ENCODE assay signal across 1 cellular context in the genomic region with DNA sequence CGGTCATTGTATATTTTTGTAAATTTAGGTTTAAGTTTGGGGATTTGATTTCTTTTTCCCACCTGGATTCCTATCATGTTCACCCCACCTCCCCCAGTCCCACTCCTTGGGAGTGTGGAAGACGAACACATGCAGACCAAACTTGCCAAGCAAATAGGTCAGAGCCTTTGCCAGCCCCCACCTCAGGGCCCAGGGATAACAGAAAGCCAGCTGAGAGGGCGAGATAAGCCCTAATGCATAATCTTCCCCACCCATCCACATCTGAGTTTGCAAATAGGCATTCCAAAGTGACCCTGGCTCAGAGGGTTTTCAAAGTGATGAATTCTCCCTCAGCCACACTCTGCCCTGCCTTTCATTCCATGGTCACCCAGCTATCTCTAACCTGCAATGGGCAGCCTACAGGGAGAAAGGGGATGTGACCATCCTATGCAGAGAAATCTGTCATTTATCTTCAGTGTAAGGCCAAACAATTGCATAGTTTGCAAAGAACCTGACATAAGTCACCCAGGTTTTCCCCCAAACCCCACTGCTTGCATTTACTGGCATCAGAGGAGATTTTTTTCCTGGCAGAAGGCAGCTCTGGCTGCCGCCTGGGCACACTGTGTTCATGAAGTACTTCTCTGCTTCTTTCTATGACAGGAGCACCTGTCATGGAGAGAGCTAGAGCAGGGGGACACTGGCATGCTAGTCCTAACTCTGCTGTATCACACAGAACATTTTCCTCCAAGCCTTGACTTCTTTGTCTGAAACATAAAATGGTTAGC.
A peak's percentile ranks its signal among the peaks of the same experiment; 100 is the strongest.
TF ChIP-seq lines count a peak whose summit lies in the region.

No MANE protein-coding gene starts in this region.

TF ChIP-seq in K562, 482 proteins besides CTCF, POLR2A, EP300 and RAD21 (continued from another document and continues in another):
- TF ChIP-seq, protein P1, sequence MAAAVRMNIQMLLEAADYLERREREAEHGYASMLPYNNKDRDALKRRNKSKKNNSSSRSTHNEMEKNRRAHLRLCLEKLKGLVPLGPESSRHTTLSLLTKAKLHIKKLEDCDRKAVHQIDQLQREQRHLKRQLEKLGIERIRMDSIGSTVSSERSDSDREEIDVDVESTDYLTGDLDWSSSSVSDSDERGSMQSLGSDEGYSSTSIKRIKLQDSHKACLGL (CRISPR knock-in tag; IDR thresholded peaks at IDR 0.05; ENCODE audit: borderline replicate concordance, poor library complexity, severe bottlenecking) = no peak
- TF ChIP-seq JUNB (CRISPR knock-in tag; conservative IDR thresholded peaks at IDR 0.05) = no peak
- peak in 1 of 2 experiments; percentile 90; a peak in 3 of 4 replicates for TF ChIP-seq HDAC1 (IDR thresholded peaks at IDR 0.05)
- TF ChIP-seq SAP30 (IDR thresholded peaks at IDR 0.05; ENCODE audit: borderline replicate concordance, insufficient read depth, low read depth, low read length, poor library complexity, severe bottlenecking) = peak; percentile 39
- TF ChIP-seq RB1 (IDR thresholded peaks at IDR 0.05; ENCODE audit: low read depth) = peak; percentile 46; the same call in 1 of the 2 replicates
- no peak for TF ChIP-seq ZFPM2 (CRISPR knock-in tag; IDR thresholded peaks at IDR 0.05)
- TF ChIP-seq, protein P2, sequence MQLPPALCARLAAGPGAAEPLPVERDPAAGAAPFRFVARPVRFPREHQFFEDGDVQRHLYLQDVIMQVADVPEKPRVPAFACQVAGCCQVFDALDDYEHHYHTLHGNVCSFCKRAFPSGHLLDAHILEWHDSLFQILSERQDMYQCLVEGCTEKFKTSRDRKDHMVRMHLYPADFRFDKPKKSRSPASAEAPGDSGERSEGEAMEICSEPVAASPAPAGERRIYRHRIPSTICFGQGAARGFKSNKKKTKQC (CRISPR knock-in tag; IDR thresholded peaks at IDR 0.05) = peak; percentile 53; the same call in 1 of the 2 replicates
- peak; percentile 76; the same call in 1 of the 2 replicates for TF ChIP-seq PHF21A (IDR thresholded peaks at IDR 0.05; ENCODE audit: borderline replicate concordance, low read depth)
- peak; percentile 88 for TF ChIP-seq ZEB2 (IDR thresholded peaks at IDR 0.05)
- TF ChIP-seq NFE2 (IDR thresholded peaks at IDR 0.05; ENCODE audit: low read depth) = peak; percentile 61
- no peak for TF ChIP-seq USF2 (CRISPR knock-in tag; IDR thresholded peaks at IDR 0.05)
- TF ChIP-seq, protein P3, sequence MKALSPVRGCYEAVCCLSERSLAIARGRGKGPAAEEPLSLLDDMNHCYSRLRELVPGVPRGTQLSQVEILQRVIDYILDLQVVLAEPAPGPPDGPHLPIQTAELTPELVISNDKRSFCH (CRISPR knock-in tag; IDR thresholded peaks at IDR 0.05) = no peak
- TF ChIP-seq, protein P3 (tag; IDR thresholded peaks at IDR 0.05) = peak; percentile 77; the same call in 1 of the 2 replicates
- peak; percentile 80 for TF ChIP-seq CREM (IDR thresholded peaks at IDR 0.05; ENCODE audit: low read depth)
- peak; percentile 65; the same call in 1 of the 2 replicates for TF ChIP-seq ZNF24 (IDR thresholded peaks at IDR 0.05)
- TF ChIP-seq ZNF695 (CRISPR knock-in tag; IDR thresholded peaks at IDR 0.05) = no peak
- TF ChIP-seq ATF2 (CRISPR knock-in tag; IDR thresholded peaks at IDR 0.05) = no peak
- TF ChIP-seq HLTF (IDR thresholded peaks at IDR 0.05) = peak; percentile 75; the same call in 1 of the 2 replicates
- no peak; the same call in 1 of the 2 replicates for TF ChIP-seq MAFF (IDR thresholded peaks at IDR 0.05; ENCODE audit: low read length)
- no peak for TF ChIP-seq SREBF2 (CRISPR knock-in tag; IDR thresholded peaks at IDR 0.05)
- no peak; the same call in 1 of the 2 replicates for TF ChIP-seq FOSL1 (tag; conservative IDR thresholded peaks at IDR 0.05)
- no peak for TF ChIP-seq MCM7 (IDR thresholded peaks at IDR 0.05)
- no peak for TF ChIP-seq HSF4 (CRISPR knock-in tag; IDR thresholded peaks at IDR 0.05; ENCODE audit: borderline replicate concordance)
- no peak for TF ChIP-seq ZNF124 (CRISPR knock-in tag; IDR thresholded peaks at IDR 0.05)
- no peak for TF ChIP-seq PHF8 (IDR thresholded peaks at IDR 0.05; ENCODE audit: borderline replicate concordance, low read length)
- 0 out of 2 replicates have a peak, but pooled peaks have one; percentile 48 for TF ChIP-seq TRIM28 (IDR thresholded peaks at IDR 0.05)
- peak; percentile 88 to 97 for TF ChIP-seq TEAD1 (CRISPR knock-in tag; IDR thresholded peaks at IDR 0.05)
- no peak for TF ChIP-seq ZNF586 (CRISPR knock-in tag; conservative IDR thresholded peaks at IDR 0.05)
- peak; percentile 40 for TF ChIP-seq TBP (optimal IDR thresholded peaks at IDR 0.05; ENCODE audit: low read depth, low read length)
- TF ChIP-seq ZNF77 (CRISPR knock-in tag; IDR thresholded peaks at IDR 0.05) = no peak
- TF ChIP-seq CHD2 (IDR thresholded peaks at IDR 0.05; ENCODE audit: low read depth, low read length) = no peak
- no peak for TF ChIP-seq SNIP1 (IDR thresholded peaks at IDR 0.05; ENCODE audit: low read depth)
- no peak for TF ChIP-seq IFI16 (CRISPR knock-in tag; IDR thresholded peaks at IDR 0.05)
- TF ChIP-seq U2AF1 (optimal IDR thresholded peaks at IDR 0.05; ENCODE audit: low read depth, low read length) = no peak
- no peak for TF ChIP-seq STAT5B (CRISPR knock-in tag; IDR thresholded peaks at IDR 0.05)
- no peak for TF ChIP-seq CBX2 (IDR thresholded peaks at IDR 0.05; ENCODE audit: insufficient read depth, low read length, poor library complexity, severe bottlenecking)
- peak; percentile 75 for TF ChIP-seq MTA1 (IDR thresholded peaks at IDR 0.05; ENCODE audit: borderline replicate concordance)
- TF ChIP-seq, protein P4, sequence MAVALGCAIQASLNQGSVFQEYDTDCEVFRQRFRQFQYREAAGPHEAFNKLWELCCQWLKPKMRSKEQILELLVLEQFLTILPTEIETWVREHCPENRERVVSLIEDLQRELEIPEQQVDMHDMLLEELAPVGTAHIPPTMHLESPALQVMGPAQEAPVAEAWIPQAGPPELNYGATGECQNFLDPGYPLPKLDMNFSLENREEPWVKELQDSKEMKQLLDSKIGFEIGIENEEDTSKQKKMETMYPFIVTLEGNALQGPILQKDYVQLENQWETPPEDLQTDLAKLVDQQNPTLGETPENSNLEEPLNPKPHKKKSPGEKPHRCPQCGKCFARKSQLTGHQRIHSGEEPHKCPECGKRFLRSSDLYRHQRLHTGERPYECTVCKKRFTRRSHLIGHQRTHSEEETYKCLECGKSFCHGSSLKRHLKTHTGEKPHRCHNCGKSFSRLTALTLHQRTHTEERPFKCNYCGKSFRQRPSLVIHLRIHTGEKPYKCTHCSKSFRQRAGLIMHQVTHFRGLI (CRISPR knock-in tag; IDR thresholded peaks at IDR 0.05) = no peak
- TF ChIP-seq C11orf30 (IDR thresholded peaks at IDR 0.05; ENCODE audit: low read depth) = no peak
- peak in 1 of 2 experiments; percentile 58; a peak in 3 of 4 replicates for TF ChIP-seq MNT (conservative IDR thresholded peaks at IDR 0.05)
- peak; percentile 79; the same call in 1 of the 2 replicates for TF ChIP-seq ESRRA (IDR thresholded peaks at IDR 0.05; ENCODE audit: borderline replicate concordance, low read depth)
- no peak for TF ChIP-seq BRF1 (IDR thresholded peaks at IDR 0.05; ENCODE audit: borderline replicate concordance, extremely low read depth, insufficient read length)
- TF ChIP-seq ZBTB33 (CRISPR knock-in tag; IDR thresholded peaks at IDR 0.05) = no peak
- no peak for TF ChIP-seq SAFB2 (IDR thresholded peaks at IDR 0.05; ENCODE audit: borderline replicate concordance, low read depth, low read length, severe bottlenecking)
- TF ChIP-seq, protein P5, sequence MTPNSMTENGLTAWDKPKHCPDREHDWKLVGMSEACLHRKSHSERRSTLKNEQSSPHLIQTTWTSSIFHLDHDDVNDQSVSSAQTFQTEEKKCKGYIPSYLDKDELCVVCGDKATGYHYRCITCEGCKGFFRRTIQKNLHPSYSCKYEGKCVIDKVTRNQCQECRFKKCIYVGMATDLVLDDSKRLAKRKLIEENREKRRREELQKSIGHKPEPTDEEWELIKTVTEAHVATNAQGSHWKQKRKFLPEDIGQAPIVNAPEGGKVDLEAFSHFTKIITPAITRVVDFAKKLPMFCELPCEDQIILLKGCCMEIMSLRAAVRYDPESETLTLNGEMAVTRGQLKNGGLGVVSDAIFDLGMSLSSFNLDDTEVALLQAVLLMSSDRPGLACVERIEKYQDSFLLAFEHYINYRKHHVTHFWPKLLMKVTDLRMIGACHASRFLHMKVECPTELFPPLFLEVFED (CRISPR knock-in tag; conservative IDR thresholded peaks at IDR 0.05) = 0 out of 2 replicates have a peak, but pooled peaks have one; percentile 63
- TF ChIP-seq RFX7 (CRISPR knock-in tag; IDR thresholded peaks at IDR 0.05) = no peak
- TF ChIP-seq SOX6 (IDR thresholded peaks at IDR 0.05) = peak; percentile 95
- TF ChIP-seq ZNF23 (CRISPR knock-in tag; IDR thresholded peaks at IDR 0.05) = no peak
- TF ChIP-seq NCOA4 (IDR thresholded peaks at IDR 0.05; ENCODE audit: partially characterized antibody) = no peak
- peak; percentile 95 for TF ChIP-seq FOXM1 (IDR thresholded peaks at IDR 0.05; ENCODE audit: low read depth)
- no peak for TF ChIP-seq FOXM1 (CRISPR knock-in tag; IDR thresholded peaks at IDR 0.05; ENCODE audit: low read depth)
- peak; percentile 74 for TF ChIP-seq BCOR (IDR thresholded peaks at IDR 0.05)
- TF ChIP-seq, protein P6, sequence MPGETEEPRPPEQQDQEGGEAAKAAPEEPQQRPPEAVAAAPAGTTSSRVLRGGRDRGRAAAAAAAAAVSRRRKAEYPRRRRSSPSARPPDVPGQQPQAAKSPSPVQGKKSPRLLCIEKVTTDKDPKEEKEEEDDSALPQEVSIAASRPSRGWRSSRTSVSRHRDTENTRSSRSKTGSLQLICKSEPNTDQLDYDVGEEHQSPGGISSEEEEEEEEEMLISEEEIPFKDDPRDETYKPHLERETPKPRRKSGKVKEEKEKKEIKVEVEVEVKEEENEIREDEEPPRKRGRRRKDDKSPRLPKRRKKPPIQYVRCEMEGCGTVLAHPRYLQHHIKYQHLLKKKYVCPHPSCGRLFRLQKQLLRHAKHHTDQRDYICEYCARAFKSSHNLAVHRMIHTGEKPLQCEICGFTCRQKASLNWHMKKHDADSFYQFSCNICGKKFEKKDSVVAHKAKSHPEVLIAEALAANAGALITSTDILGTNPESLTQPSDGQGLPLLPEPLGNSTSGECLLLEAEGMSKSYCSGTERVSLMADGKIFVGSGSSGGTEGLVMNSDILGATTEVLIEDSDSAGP (CRISPR knock-in tag; IDR thresholded peaks at IDR 0.05) = 0 out of 2 replicates have a peak, but pooled peaks have one; percentile 20
- no peak for TF ChIP-seq SIN3B (IDR thresholded peaks at IDR 0.05; ENCODE audit: low read depth)
